Comparison of ENCODE assay signal across 14 cellular contexts in genomic region chr1:145959333-145959732, GRCh38. TPM values are rescaled to one million over a fixed set of nuclear protein-coding genes. Genes with fewer than 3 reads are reported as not detected.
DNase-seq lines count a peak whose midpoint lies in the region; ATAC-seq, FAIRE-seq and TF ChIP-seq lines count a peak whose summit lies in the region.
"Had no signal": no experiment of that assay in that cellular context is flagged by ENCODE, and none has a peak within 500 bp of the region (broad histone marks: within the 10 kb centered on the region; RNA-seq: fewer than 3 reads in every experiment).

No MANE protein-coding gene starts in this region.

- peak overlapping the region; percentile 87 to 95; a peak in 4 of 5 replicates for H3K4me3 Mint-ChIP-seq in H9
- H3K4me3 Mint-ChIP-seq in activated naive CD8-positive, alpha-beta T cell treated with anti-CD3 and anti-CD28 coated beads, Interleukin-2, amount 10 ng/mL, durations not matched to agents 7 days and 5 days, result peak overlapping the region; percentile 17
- H3K4me3 Mint-ChIP-seq in nephron, result peak overlapping the region; percentile 97 to 98 (median 98)

- no peak overlapping the region for H3K27ac ChIP-seq in H9 (ENCODE audit: insufficient read length, low read depth, low read length)

- no peaks in the 10 kb centered on the region for H3K79me2 ChIP-seq in H9 (ENCODE audit: insufficient read depth, low read length)

- peak; percentile 19 for DNase-seq in CD1c-positive myeloid dendritic cell (ENCODE audit: extremely low spot score)
- no peak for DNase-seq in H9
- DNase-seq in activated naive CD8-positive, alpha-beta T cell treated with anti-CD3 and anti-CD28 coated beads, Interleukin-2, amount 10 ng/mL, durations not matched to agents 7 days and 5 days, result no peak
- no peak for DNase-seq in urothelium cell line (ENCODE audit: low spot score)
- DNase-seq in COR-L47 (lab: John Stamatoyannopoulos, UW), result no peak
- no peak for DNase-seq in HK-2 (ENCODE audit: unreplicated experiment)
- DNase-seq: effector CD8-positive, alpha-beta T cell; GOT3; hippocampal formation; NCI-H2029; right cardiac atrium had no signal

- ATAC-seq in activated naive CD8-positive, alpha-beta T cell treated with anti-CD3 and anti-CD28 coated beads, Interleukin-2, amount 10 ng/mL, durations not matched to agents 7 days and 5 days (ENCODE audit: low read depth), result no peak
- no peak for ATAC-seq in HG02588 (IDR thresholded peaks at IDR 0.05; ENCODE audit: unreplicated experiment)
- ATAC-seq: right cardiac atrium had no signal

- POLR2A ChIA-PET in activated naive CD8-positive, alpha-beta T cell treated with anti-CD3 and anti-CD28 coated beads, Interleukin-2, amount 10 ng/mL, durations not matched to agents 7 days and 5 days (lab: Charles Lee), result interaction anchor here (1.6 to 6.8 kb wide), 4 partner anchors 32 to 37 kb away, joined by 9 to 61 read pairs (median 39); partner anchors contain the start of genes RBM8A and TXNIP

- peaks cover 31% of the 10 kb centered on the region for H3K23me2 ChIP-seq in H9 (ENCODE audit: insufficient read length, low read depth, low read length, poor library complexity, severe bottlenecking)

- peaks cover 45% of the 10 kb centered on the region for H3K27me3 ChIP-seq in H9 (ENCODE audit: insufficient read depth, low read length)

- no peak overlapping the region for H2AFZ ChIP-seq in H9 (ENCODE audit: low read length)

- H3K9me3 ChIP-seq in H9 (ENCODE audit: control insufficient read depth, low read depth, low read length), result no peaks in the 10 kb centered on the region

- H2BK5ac ChIP-seq in H9 (ENCODE audit: insufficient read length, low read length), result no peak overlapping the region

- H2AK5ac ChIP-seq in H9 (ENCODE audit: insufficient read length, low read length), result no peak overlapping the region

- TF ChIP-seq CTCF in H9 (conservative IDR thresholded peaks at IDR 0.05), result no peak
- TF ChIP-seq CTCF in nephron (IDR thresholded peaks at IDR 0.05; ENCODE audit: unreplicated experiment in 3 of 3), result no peak

- H4K5ac ChIP-seq in H9 (ENCODE audit: insufficient read length, low read depth, low read length), result no peak overlapping the region

- H2BK20ac ChIP-seq in H9 (ENCODE audit: low read depth, low read length, poor library complexity, severe bottlenecking), result no peak overlapping the region

- H3K18ac ChIP-seq in H9 (ENCODE audit: insufficient read length, low read depth, low read length), result no peak overlapping the region

- H3K4ac ChIP-seq in H9 (ENCODE audit: low read depth, low read length), result no peak overlapping the region

- H3K4me1 Mint-ChIP-seq in H9 (peaks cover 38 to 44% of the 10 kb centered on the region in 2 experiments), nephron (peaks cover 53% of the 10 kb centered on the region)
- peaks cover 75% of the 10 kb centered on the region for H3K4me1 Mint-ChIP-seq in activated naive CD8-positive, alpha-beta T cell treated with anti-CD3 and anti-CD28 coated beads, Interleukin-2, amount 10 ng/mL, durations not matched to agents 7 days and 5 days

- H3K9me3 Mint-ChIP-seq in H9 (no peaks in the 10 kb centered on the region), nephron (no peaks in the 10 kb centered on the region)
- no peaks in the 10 kb centered on the region for H3K9me3 Mint-ChIP-seq in activated naive CD8-positive, alpha-beta T cell treated with anti-CD3 and anti-CD28 coated beads, Interleukin-2, amount 10 ng/mL, durations not matched to agents 7 days and 5 days

- H2BK15ac ChIP-seq in H9 (ENCODE audit: low read depth, low read length), result no peak overlapping the region

- H3K79me1 ChIP-seq in H9 (ENCODE audit: insufficient read depth, low read depth, low read length, poor library complexity, severe bottlenecking), result no peaks in the 10 kb centered on the region

- H4K20me1 ChIP-seq in H9 (ENCODE audit: control insufficient read depth, insufficient read depth, insufficient read length), result no peaks in the 10 kb centered on the region

- H3K27ac Mint-ChIP-seq in H9 (no peak overlapping the region), nephron (peak overlapping the region; percentile 38 to 62 (median 61))
- peak overlapping the region; percentile 62 for H3K27ac Mint-ChIP-seq in activated naive CD8-positive, alpha-beta T cell treated with anti-CD3 and anti-CD28 coated beads, Interleukin-2, amount 10 ng/mL, durations not matched to agents 7 days and 5 days

- H3K4me1 ChIP-seq in H9 (ENCODE audit: insufficient read depth, low read length), result peaks cover 2% of the 10 kb centered on the region; the same call in 1 of the 2 replicates

- H3K56ac ChIP-seq in H9 (ENCODE audit: insufficient read length, low read depth, low read length), result no peak overlapping the region

- no peak overlapping the region for H2BK120ac ChIP-seq in H9 (ENCODE audit: low read depth, low read length, poor library complexity, severe bottlenecking)

- FAIRE-seq in urothelium cell line (lab: Jason Lieb, UNC), result no peak
- FAIRE-seq: TTC549 had no signal

- H3K36me3 Mint-ChIP-seq in H9 (ENCODE audit: insufficient read depth in 1 of 3, low read depth in 3 of 3) (no peaks in the 10 kb centered on the region; a peak in 1 of 7 replicates), nephron (ENCODE audit: low read depth) (no peaks in the 10 kb centered on the region)
- H3K36me3 Mint-ChIP-seq in activated naive CD8-positive, alpha-beta T cell treated with anti-CD3 and anti-CD28 coated beads, Interleukin-2, amount 10 ng/mL, durations not matched to agents 7 days and 5 days, result peaks cover 5% of the 10 kb centered on the region

- no peak overlapping the region for H3K4me2 ChIP-seq in H9 (ENCODE audit: insufficient read depth, insufficient read length, low read length)

- no peak overlapping the region for H3T11ph ChIP-seq in H9 (ENCODE audit: low read length)

- no peak overlapping the region for H3K14ac ChIP-seq in H9 (ENCODE audit: insufficient read depth, low read length)

- H2BK12ac ChIP-seq in H9 (ENCODE audit: insufficient read length, low read depth, low read length), result no peak overlapping the region

- H4K8ac ChIP-seq in H9 (replicated peaks; ENCODE audit: insufficient read length, low read depth, low read length), result no peak overlapping the region

- H3K9ac ChIP-seq in H9 (ENCODE audit: extremely low read depth, insufficient read length, low read length), result no peak overlapping the region

- H3K23ac ChIP-seq in H9 (ENCODE audit: insufficient read length, low read depth, low read length), result no peak overlapping the region

- H3K27me3 Mint-ChIP-seq in H9 (ENCODE audit: low read depth) (peaks cover 81% of the 10 kb centered on the region), nephron (ENCODE audit: low read depth) (peaks cover 28% of the 10 kb centered on the region)
- no peaks in the 10 kb centered on the region for H3K27me3 Mint-ChIP-seq in activated naive CD8-positive, alpha-beta T cell treated with anti-CD3 and anti-CD28 coated beads, Interleukin-2, amount 10 ng/mL, durations not matched to agents 7 days and 5 days

- H4K91ac ChIP-seq in H9 (ENCODE audit: insufficient read length, low read depth, low read length), result no peak overlapping the region

RNA-seq across cellular contexts. Expression of gene LIX1L, which starts 1.5 kb away (rescaled TPM):
- 5.9 TPM in 2 replicates for total RNA-seq in H9 (2021)
- total RNA-seq in activated naive CD8-positive, alpha-beta T cell treated with anti-CD3 and anti-CD28 coated beads, Interleukin-2, amount 10 ng/mL, durations not matched to agents 7 days and 5 days, result 10 to 100 TPM; 54.0 to 57.5 TPM

RNA-seq across cellular contexts. Expression of gene ANKRD34A, which starts 5.0 kb away (rescaled TPM):
- total RNA-seq in H9 (2021), result 0.20 and 0.39 TPM in 2 replicates
- total RNA-seq in activated naive CD8-positive, alpha-beta T cell treated with anti-CD3 and anti-CD28 coated beads, Interleukin-2, amount 10 ng/mL, durations not matched to agents 7 days and 5 days, result 1 to 10 TPM; 2.2 to 2.8 TPM

RNA-seq across cellular contexts. Expression of gene POLR3GL, which starts 5.2 kb away (rescaled TPM):
- total RNA-seq in H9 (2021), result 6.0 and 7.9 TPM in 2 replicates
- total RNA-seq in activated naive CD8-positive, alpha-beta T cell treated with anti-CD3 and anti-CD28 coated beads, Interleukin-2, amount 10 ng/mL, durations not matched to agents 7 days and 5 days, result 10 to 100 TPM; 32.6 to 34.9 TPM

RNA-seq across cellular contexts. Expression of gene RBM8A, which starts 32.0 kb away (rescaled TPM):
- total RNA-seq in H9 (2021), result 298 and 306 TPM in 2 replicates
- total RNA-seq in activated naive CD8-positive, alpha-beta T cell treated with anti-CD3 and anti-CD28 coated beads, Interleukin-2, amount 10 ng/mL, durations not matched to agents 7 days and 5 days, result 100 to 1,000 TPM; 157 to 160 TPM

RNA-seq across cellular contexts. Expression of gene TXNIP, which starts 37.0 kb away (rescaled TPM):
- 20.8 and 23.2 TPM in 2 replicates for total RNA-seq in H9 (2021)
- 100 to 1,000 TPM; 678 to 725 TPM for total RNA-seq in activated naive CD8-positive, alpha-beta T cell treated with anti-CD3 and anti-CD28 coated beads, Interleukin-2, amount 10 ng/mL, durations not matched to agents 7 days and 5 days

Comparison
In these comparisons a context has a peak if more than half of its experiments do, and no peak if none do; other contexts are left out.
1. H3K27ac Mint-ChIP-seq: peak in activated naive CD8-positive, alpha-beta T cell treated with anti-CD3 and anti-CD28 coated beads, Interleukin-2, amount 10 ng/mL, durations not matched to agents 7 days and 5 days (single experiment) and nephron (3 of 3); none in H9 (0 of 3).
2. H3K4me3 Mint-ChIP-seq: peak in every context shown above with its lines; median percentile 98 in nephron; 91 in H9; 17 in activated naive CD8-positive, alpha-beta T cell treated with anti-CD3 and anti-CD28 coated beads, Interleukin-2, amount 10 ng/mL, durations not matched to agents 7 days and 5 days.